Comparison of ENCODE assay signal across 8 cellular contexts in the genomic region with DNA sequence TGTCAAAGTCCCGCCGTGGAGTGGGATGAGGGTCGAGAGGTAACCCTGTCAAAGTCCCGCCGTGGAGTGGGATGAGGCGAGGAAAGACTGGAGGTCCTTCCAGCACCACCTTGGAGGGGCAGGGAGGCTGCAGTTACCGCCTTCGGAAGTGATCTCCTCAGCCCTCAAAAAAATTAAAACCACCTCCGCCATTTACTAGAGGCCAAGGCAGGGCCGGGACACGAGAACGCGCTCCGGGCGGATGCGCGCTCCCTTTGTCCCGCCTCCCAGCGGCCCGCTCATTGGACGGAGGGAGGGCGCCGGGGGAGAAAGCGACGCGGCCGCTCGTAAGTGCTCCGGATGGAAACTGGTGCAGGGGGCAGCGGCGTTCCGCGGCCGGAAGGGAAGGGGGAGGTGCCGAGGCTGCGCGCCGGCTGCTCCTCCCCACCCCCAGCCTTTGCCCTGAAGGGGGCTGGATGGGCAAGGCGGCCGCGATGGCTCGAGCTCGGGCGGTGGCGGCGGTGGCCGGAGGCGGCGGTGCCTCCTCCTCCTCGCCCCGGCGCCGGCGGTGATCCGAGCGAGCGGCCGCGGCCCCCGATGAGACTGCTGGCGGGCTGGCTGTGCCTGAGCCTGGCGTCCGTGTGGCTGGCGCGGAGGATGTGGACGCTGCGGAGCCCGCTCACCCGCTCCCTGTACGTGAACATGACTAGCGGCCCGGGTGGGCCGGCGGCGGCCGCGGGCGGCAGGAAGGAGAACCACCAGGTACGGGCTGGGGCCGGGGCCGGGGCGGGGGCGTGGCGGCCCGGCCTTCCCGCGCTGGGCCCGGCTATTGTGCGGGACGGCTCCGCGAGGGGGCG. TPM values are rescaled to one million over a fixed set of nuclear protein-coding genes. Genes with fewer than 3 reads are reported as not detected.
DNase-seq lines count a peak whose midpoint lies in the region; ATAC-seq and TF ChIP-seq lines count a peak whose summit lies in the region.

A gene (plus strand): TSS at position 420 of the 836 bp plus-strand sequence. CDS start 157 bp downstream, at position 577.

- H3K4me1 ChIP-seq in adrenal gland (replicated peaks in 1 of 2), result peaks cover 35 to 45% of the 10 kb centered on the region in 2 donors
- H3K4me1 ChIP-seq in heart left ventricle, result peaks cover 3 to 48% (median 25%) of the 10 kb centered on the region in 12 donors
- peaks cover 17 to 24% (median 21%) of the 10 kb centered on the region in 4 donors for H3K4me1 ChIP-seq in upper lobe of left lung

- no peak for TF ChIP-seq CTCF in GM12875 (IDR thresholded peaks at IDR 0.05; ENCODE audit: borderline replicate concordance, insufficient read depth, low read depth, low read length)
- peak in 2 of 6 experiments; percentile 11 to 32 for TF ChIP-seq CTCF in adrenal gland (IDR thresholded peaks at IDR 0.05)
- peak in 2 of 12 donors; percentile 8 to 12 for TF ChIP-seq CTCF in heart left ventricle (IDR thresholded peaks at IDR 0.05)
- TF ChIP-seq CTCF in upper lobe of left lung (IDR thresholded peaks at IDR 0.05), result peak in 3 of 6 experiments; percentile 20 to 57 (median 37)

- DNase-seq in NCI-H1436 (lab: John Stamatoyannopoulos, UW) (peak; percentile 95), T-helper 1 cell (peak; percentile 88 to 96 (median 91)), adrenal gland (peak; percentile 94 to 97 (median 95)), heart left ventricle (peak; percentile 94 to 97 (median 96)), posterior cingulate gyrus (peak; percentile 91 to 99 (median 94)), upper lobe of left lung (peak; percentile 97 to 99)

- peak in 1 of 4 donors; percentile 56 for TF ChIP-seq EP300 in upper lobe of left lung (IDR thresholded peaks at IDR 0.05)

- WGBS in adrenal gland, 4 donors, result 0 to 1% (median 1%) methylated on average over 22 to 89 of the region's 93 CpGs
- WGBS in heart left ventricle, 4 donors, result 0% methylated on average over 39 to 93 of the region's 93 CpGs
- WGBS in upper lobe of left lung, 2 donors, result 0% methylated on average over 26 to 41 of the region's 93 CpGs

- intact Hi-C loops in adrenal gland (cut with DNase I), result loop anchor here in 1 of 2 donors (5.0 kb wide), 1 partner anchor 38 kb away; no protein-coding TSS in a partner anchor
- intact Hi-C loops in heart left ventricle (cut with DNase I), result loop anchor here in 2 of 10 donors (5.0 kb wide), 2 partner anchors 38 to 43 kb away; no protein-coding TSS in a partner anchor
- intact Hi-C loops in posterior cingulate gyrus (cut with DNase I), result no loop called here

- H3K27me3 ChIP-seq in adrenal gland, result no peaks in the 10 kb centered on the region
- H3K27me3 ChIP-seq in heart left ventricle, result no peaks in the 10 kb centered on the region
- H3K27me3 ChIP-seq in upper lobe of left lung, result no peaks in the 10 kb centered on the region

- TF ChIP-seq POLR2A in adrenal gland (IDR thresholded peaks at IDR 0.05) (peak; percentile 82 to 94), heart left ventricle (IDR thresholded peaks at IDR 0.05) (peak in 1 of 2 donors; percentile 83), upper lobe of left lung (IDR thresholded peaks at IDR 0.05) (peak in 3 of 4 donors; percentile 63 to 88 (median 85))

- ATAC-seq in HG02798 (IDR thresholded peaks at IDR 0.05; ENCODE audit: poor library complexity, unreplicated experiment) (peak; percentile 94), heart left ventricle (peak; percentile 99 to 100 (median 99)), upper lobe of left lung (ENCODE audit: low FRiP score in 2 of 2) (peak; percentile 99)

- peak within 1 kb of the TSS; percentile 65 for H3K4me3 ChIP-seq in GM12875 (ENCODE audit: low read depth, low read length)
- peak within 1 kb of the TSS; percentile 62 to 92 (median 83) for H3K4me3 ChIP-seq in adrenal gland
- H3K4me3 ChIP-seq in heart left ventricle, result peak within 1 kb of the TSS; percentile 71 to 96 (median 90)
- peak within 1 kb of the TSS; percentile 72 to 97 (median 89) for H3K4me3 ChIP-seq in upper lobe of left lung

- H3K36me3 ChIP-seq in adrenal gland (replicated peaks in 1 of 2) (no peaks in the 10 kb centered on the region), heart left ventricle (no peaks in the 10 kb centered on the region), upper lobe of left lung (no peaks in the 10 kb centered on the region)

- H3K27ac ChIP-seq in adrenal gland (peak within 1 kb of the TSS; percentile 71 to 98 (median 96)), heart left ventricle (peak within 1 kb of the TSS; percentile 84 to 98 (median 94)), upper lobe of left lung (peak within 1 kb of the TSS; percentile 93 to 96 (median 94))

- no peaks in the 10 kb centered on the region for H3K9me3 ChIP-seq in adrenal gland (replicated peaks in 1 of 3)
- no peaks in the 10 kb centered on the region for H3K9me3 ChIP-seq in heart left ventricle
- H3K9me3 ChIP-seq in upper lobe of left lung, result no peaks in the 10 kb centered on the region

RNA-seq across cellular contexts. Expression of the gene that starts here (rescaled TPM):
- total RNA-seq in adrenal gland (100 to 1,000 TPM; 126 to 311 (median 223) TPM), heart left ventricle (10 to 100 TPM; 53.2 to 70.6 (median 59.3) TPM), upper lobe of left lung (100 to 1,000 TPM in 2 of 6 donors, 10 to 100 TPM in 4; 57.1 to 120 (median 93.3) TPM)
- polyA plus RNA-seq in adrenal gland (100 to 1,000 TPM in 1 of 3 donors, 10 to 100 TPM in 2; 35.7 to 129 (median 45.0) TPM), heart left ventricle (10 to 100 TPM; 12.2 to 51.3 TPM)

Comparison
In these comparisons a context has a peak if more than half of its experiments do, and no peak if none do; other contexts are left out.
1. Peak in every context shown above with its lines: DNase-seq, ATAC-seq, H3K4me3 ChIP-seq and H3K27ac ChIP-seq.